ENCODE assay signal across 28 cellular contexts in genomic region chr1:65416767-65417166, GRCh38.
"Had no signal": no experiment of that assay in that cellular context is flagged by ENCODE, and none has a peak within 500 bp of the region (broad histone marks: within the 10 kb centered on the region; RNA-seq: fewer than 3 reads in every experiment).

No MANE protein-coding gene starts in this region.

- FAIRE-seq: small intestine, urothelium cell line had no signal

- H2AFZ ChIP-seq: parathyroid adenoma had no signal

- ATAC-seq: naive thymus-derived CD8-positive, alpha-beta T cell; natural killer cell treated with Interleukin-12 subunit alpha and Interleukin-12 subunit beta and Interleukin-15 and Interleukin-18, amount 100 ng/mL, for 72 hours; psoas muscle; right cardiac atrium; stimulated activated effector memory CD8-positive, alpha-beta T cell treated with anti-CD3 and anti-CD28 coated beads, Interleukin-12 subunit alpha, Interleukin-12 subunit beta, amount 100 ng/mL, for 72 hours; stimulated activated naive B cell treated with anti-CD40 and anti-IgM and Interleukin-4, amounts not matched to agents 10 μg/mL and 1 μg/mL and 100 μg/mL, for 72 hours had no signal

- H3K36me3 ChIP-seq: neutrophil, ovary, sigmoid colon, stomach, thoracic aorta, thyroid gland, upper lobe of left lung, vagina had no signal

- H3K27ac ChIP-seq: neutrophil, ovary, parathyroid adenoma, psoas muscle, sigmoid colon, stomach, thoracic aorta, tibial nerve, upper lobe of left lung, vagina had no signal

- H3K4me1 ChIP-seq: parathyroid adenoma had no signal

- H3K4me3 ChIP-seq: ovary, psoas muscle, sigmoid colon, stomach, thoracic aorta, thyroid gland, tibial nerve, upper lobe of left lung, vagina had no signal

- DNase-seq: naive B cell; naive thymus-derived CD8-positive, alpha-beta T cell; nephron progenitor cell; nucleus accumbens; ovary; posterior cingulate gyrus; psoas muscle; right cardiac atrium; sigmoid colon; stimulated activated CD4-positive, alpha-beta T cell treated with anti-CD3 and anti-CD28 coated beads, Interleukin-15, amount 100 ng/mL, for 24 hours; stimulated activated CD4-positive, alpha-beta T cell treated with anti-CD3 and anti-CD28 coated beads, Interleukin-2, amount 100 ng/mL, for 24 hours; stimulated activated CD4-positive, alpha-beta T cell treated with anti-CD3 and anti-CD28 coated beads, Interleukin-2, amount 100 ng/mL, for 48 hours; stimulated activated CD4-positive, alpha-beta T cell treated with anti-CD3 and anti-CD28 coated beads, Interleukin-4, amount 100 ng/mL, for 24 hours; stimulated activated naive B cell treated with anti-CD40 and anti-IgM and Interleukin-4, amounts not matched to agents 10 μg/mL and 1 μg/mL and 100 μg/mL, for 72 hours; stimulated activated naive CD4-positive, alpha-beta T cell treated with Interleukin-2 at 50 U/mL for 16 hours; stomach; thyroid gland; trophoblast cell; upper lobe of left lung had no signal

- H3K79me2 ChIP-seq: parathyroid adenoma had no signal

- H3K27me3 ChIP-seq: ovary, sigmoid colon, stomach, thyroid gland, tibial nerve, upper lobe of left lung, vagina had no signal

- H3K9me3 ChIP-seq: neutrophil, ovary, psoas muscle, sigmoid colon, stomach, thoracic aorta, thyroid gland, tibial nerve, upper lobe of left lung, vagina had no signal

- H3K9ac ChIP-seq: parathyroid adenoma had no signal
